ENCODE assay signal across 8 cellular contexts in genomic region chr16:27286446-27286845, GRCh38. TPM values are rescaled to one million over a fixed set of nuclear protein-coding genes. Genes with fewer than 3 reads are reported as not detected.
DNase-seq lines count a peak whose midpoint lies in the region; ATAC-seq and TF ChIP-seq lines count a peak whose summit lies in the region.

No MANE protein-coding gene starts in this region.

- H3K36me3 ChIP-seq in suprapubic skin: no peaks in the 10 kb centered on the region

- H3K27ac Mint-ChIP-seq in effector memory CD8-positive, alpha-beta T cell: peak overlapping the region in 1 of 2 donors; percentile 42

- no peaks in the 10 kb centered on the region for H3K27me3 ChIP-seq in suprapubic skin

- TF ChIP-seq EP300 in suprapubic skin (IDR thresholded peaks at IDR 0.05): no peak

- no peak for TF ChIP-seq POLR2A in suprapubic skin (IDR thresholded peaks at IDR 0.05)

- ATAC-seq in left ventricle myocardium superior: peak; percentile 83
- no peak for ATAC-seq in effector memory CD8-positive, alpha-beta T cell (replicated peaks)
- ATAC-seq in GM21515 (IDR thresholded peaks at IDR 0.05; ENCODE audit: unreplicated experiment): no peak

- peaks cover 13% of the 10 kb centered on the region for H3K4me1 ChIP-seq in suprapubic skin

- H3K4me1 Mint-ChIP-seq in effector memory CD8-positive, alpha-beta T cell (ENCODE audit: low read depth in 2 of 2): peaks cover 0 to 2% of the 10 kb centered on the region in 2 donors

- no peak overlapping the region for H3K4me3 ChIP-seq in suprapubic skin

- DNase-seq in SKM-1 treated with dmso at 0.1 percent for 144 hours (lab: John Stamatoyannopoulos, UW; ENCODE audit: unreplicated experiment) (peak; percentile 29), SKM-1 (lab: John Stamatoyannopoulos, UW; ENCODE audit: unreplicated experiment) (no peak), amniotic epithelial cell (ENCODE audit: low read depth) (peak; percentile 92), left ventricle myocardium superior (no peak), suprapubic skin (ENCODE audit: low spot score in 2 of 2) (no peak), G401 (ENCODE audit: low spot score) (no peak)
- DNase-seq in effector memory CD8-positive, alpha-beta T cell: no peak

- H3K36me3 Mint-ChIP-seq in effector memory CD8-positive, alpha-beta T cell (ENCODE audit: insufficient read depth): no peaks in the 10 kb centered on the region

- TF ChIP-seq CTCF in suprapubic skin (IDR thresholded peaks at IDR 0.05): no peak

- no peaks in the 10 kb centered on the region for H3K9me3 ChIP-seq in suprapubic skin

- no peak overlapping the region for H3K4me3 Mint-ChIP-seq in effector memory CD8-positive, alpha-beta T cell

- 26% methylated on average over 4 of the region's 4 CpGs for WGBS in suprapubic skin

- intact Hi-C loops in left ventricle myocardium superior (cut with micrococcal nuclease): no loop called here

- H3K9me3 Mint-ChIP-seq in effector memory CD8-positive, alpha-beta T cell: peaks cover 0 to 2% of the 10 kb centered on the region in 2 donors

- in situ Hi-C loops in G401 (cut with HindIII; ENCODE audit: low sequenced_read_pairs): no loop called here

- H3K27me3 Mint-ChIP-seq in effector memory CD8-positive, alpha-beta T cell: no peaks in the 10 kb centered on the region

- peak overlapping the region; percentile 49 for H3K27ac ChIP-seq in suprapubic skin

RNA-seq across cellular contexts. Expression of gene NSMCE1, which starts 17.9 kb away (rescaled TPM):
- total RNA-seq in left ventricle myocardium superior (34.2 TPM), suprapubic skin (10 to 100 TPM; 23.0 to 32.2 (median 29.3) TPM)
- 16.1 and 32.5 TPM in 2 replicates for total RNA-seq in G401 (2014; rRNA removed; shearing (Covaris generic))

RNA-seq across cellular contexts. Expression of gene IL4R, which starts 27.3 kb away (rescaled TPM):
- 9.8 TPM for total RNA-seq in left ventricle myocardium superior
- 10 to 100 TPM; 27.2 to 32.8 (median 30.5) TPM for total RNA-seq in suprapubic skin
- total RNA-seq in G401 (2014; rRNA removed; shearing (Covaris generic)): 12.1 and 22.7 TPM in 2 replicates

Comparison
In these comparisons a context has a peak if more than half of its experiments do, and no peak if none do; other contexts are left out.
1. DNase-seq: peak in SKM-1 treated with dmso at 0.1 percent for 144 hours (single experiment) and amniotic epithelial cell (single experiment); none in SKM-1 (single experiment), left ventricle myocardium superior (single experiment), suprapubic skin (0 of 2), effector memory CD8-positive, alpha-beta T cell (0 of 3) and G401 (single experiment).